ENCODE assay signal across 9 cellular contexts in the genomic region with DNA sequence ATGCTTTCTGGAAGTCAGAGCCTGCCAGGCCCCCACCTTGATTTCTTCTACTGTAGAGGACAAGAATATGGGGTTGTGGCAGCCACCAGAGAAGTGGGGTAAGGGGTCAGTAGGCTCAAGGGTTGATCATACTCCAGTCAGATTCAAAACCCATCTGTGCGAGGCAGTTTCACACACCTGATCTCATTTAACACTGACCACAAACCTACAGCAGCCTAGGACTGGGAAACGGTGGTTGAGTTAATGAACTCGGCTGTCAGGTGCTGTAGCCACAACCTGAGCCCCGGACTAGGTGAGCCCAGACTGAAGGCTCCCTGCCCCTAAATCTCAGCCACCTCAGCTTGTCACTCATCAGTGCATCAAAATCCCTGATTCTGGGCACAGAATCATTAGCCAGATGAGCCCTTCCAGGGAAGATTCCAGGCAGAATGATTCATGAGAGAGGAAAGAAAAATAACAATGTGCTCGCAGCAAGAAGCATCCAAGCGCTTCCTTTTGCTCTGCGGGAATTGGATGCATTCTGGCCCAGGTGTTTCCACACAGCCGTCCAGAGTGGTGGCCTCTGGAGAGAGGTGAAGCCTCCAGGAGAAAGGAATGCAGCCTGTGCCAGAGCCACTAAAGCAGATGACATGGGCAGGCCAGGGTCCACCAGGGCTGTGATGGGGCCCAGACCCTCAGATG.
DNase-seq lines count a peak whose midpoint lies in the region; ATAC-seq and TF ChIP-seq lines count a peak whose summit lies in the region.
"Had no signal": no experiment of that assay in that cellular context is flagged by ENCODE, and none has a peak within 500 bp of the region (broad histone marks: within the 10 kb centered on the region; RNA-seq: fewer than 3 reads in every experiment).

No MANE protein-coding gene starts in this region.

- ATAC-seq in GM18498 (IDR thresholded peaks at IDR 0.05; ENCODE audit: unreplicated experiment) (peak; percentile 62), GM21447 (IDR thresholded peaks at IDR 0.05; ENCODE audit: unreplicated experiment) (peak; percentile 79), HG03342 (IDR thresholded peaks at IDR 0.05; ENCODE audit: unreplicated experiment) (peak; percentile 80)

- DNase-seq in epithelial cell of proximal tubule (ENCODE audit: low read depth) (peak; percentile 67), H7 (no peak), NCI-H2029 treated with DMSO at 0.1 percent for 48 hours (lab: John Stamatoyannopoulos, UW) (no peak), NK-92 (lab: John Stamatoyannopoulos, UW; ENCODE audit: unreplicated experiment) (no peak)
- DNase-seq in activated naive CD4-positive, alpha-beta T cell (lab: John Stamatoyannopoulos, UW), result no peak
- DNase-seq: activated CD4-positive, CD25-positive, alpha-beta regulatory T cell treated with anti-CD3 and anti-CD28 coated beads, Interleukin-2, amount 50 U/mL, for 72 hours had no signal

- H3K4me3 ChIP-seq in epithelial cell of proximal tubule (ENCODE audit: low read depth, low read length) (no peak overlapping the region), H7 (ENCODE audit: insufficient read depth, low read depth, low read length) (no peak overlapping the region)

- H3K36me3 ChIP-seq in H7 (replicated peaks; ENCODE audit: control insufficient read depth, insufficient read depth, low read length), result no peaks in the 10 kb centered on the region

- TF ChIP-seq CTCF in epithelial cell of proximal tubule (conservative IDR thresholded peaks at IDR 0.05; ENCODE audit: low read depth, low read length), result no peak

- H3K27me3 ChIP-seq in H7 (ENCODE audit: control insufficient read depth, insufficient read depth, low read length), result no peaks in the 10 kb centered on the region
